1 cellular context compared by ENCODE assay signal in the genomic region with DNA sequence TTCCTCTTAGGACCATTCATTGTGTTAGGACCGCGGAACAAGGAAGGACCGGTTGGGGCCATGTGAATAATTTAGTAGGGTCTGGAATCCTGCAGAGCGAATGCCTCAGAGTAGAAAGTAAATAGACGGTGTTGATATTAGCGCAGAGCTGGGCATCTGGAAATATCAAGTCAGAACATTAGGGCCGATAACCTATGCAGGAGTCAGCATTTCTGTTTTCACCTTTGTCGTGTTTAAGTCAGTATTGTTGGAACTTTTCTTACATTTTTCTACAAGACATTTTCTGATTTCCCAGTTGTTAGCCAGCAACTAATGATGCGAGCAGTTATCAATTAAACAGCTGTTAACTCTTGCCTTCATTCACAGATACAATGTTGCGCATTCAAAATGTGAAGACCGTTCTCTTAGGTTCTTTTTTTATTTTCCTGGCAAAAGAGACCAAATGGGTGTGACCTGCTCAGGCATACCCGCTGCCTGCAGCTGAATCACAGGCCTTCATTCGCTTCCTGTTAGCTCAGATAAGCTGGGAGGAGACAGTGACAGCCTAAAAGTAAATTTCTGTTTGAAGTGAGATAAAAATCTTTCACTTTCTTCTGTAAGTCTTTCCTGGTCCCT.
TF ChIP-seq lines count a peak whose summit lies in the region.

No MANE protein-coding gene starts in this region.

TF ChIP-seq in A549, 52 proteins besides CTCF, POLR2A, EP300 and RAD21 (continued from another document):
- no peak for TF ChIP-seq ZC3H11A (IDR thresholded peaks at IDR 0.05)
- TF ChIP-seq RFX5 (IDR thresholded peaks at IDR 0.05): peak; percentile 88
- TF ChIP-seq ESRRA (IDR thresholded peaks at IDR 0.05; ENCODE audit: borderline replicate concordance, low read length): no peak
- TF ChIP-seq HOXB5 (CRISPR knock-in tag; IDR thresholded peaks at IDR 0.05): no peak
- TF ChIP-seq, protein P1, sequence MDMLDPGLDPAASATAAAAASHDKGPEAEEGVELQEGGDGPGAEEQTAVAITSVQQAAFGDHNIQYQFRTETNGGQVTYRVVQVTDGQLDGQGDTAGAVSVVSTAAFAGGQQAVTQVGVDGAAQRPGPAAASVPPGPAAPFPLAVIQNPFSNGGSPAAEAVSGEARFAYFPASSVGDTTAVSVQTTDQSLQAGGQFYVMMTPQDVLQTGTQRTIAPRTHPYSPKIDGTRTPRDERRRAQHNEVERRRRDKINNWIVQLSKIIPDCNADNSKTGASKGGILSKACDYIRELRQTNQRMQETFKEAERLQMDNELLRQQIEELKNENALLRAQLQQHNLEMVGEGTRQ (IDR thresholded peaks at IDR 0.05): no peak
- no peak for TF ChIP-seq NPAS2 (CRISPR knock-in tag; IDR thresholded peaks at IDR 0.05; ENCODE audit: borderline replicate concordance)
- no peak for TF ChIP-seq ZSCAN20 (CRISPR knock-in tag; IDR thresholded peaks at IDR 0.05)
- no peak for TF ChIP-seq FOXS1 (CRISPR knock-in tag; IDR thresholded peaks at IDR 0.05)
- TF ChIP-seq MAFK (IDR thresholded peaks at IDR 0.05; ENCODE audit: partially characterized antibody): peak; percentile 70
- no peak for TF ChIP-seq SREBF2 (IDR thresholded peaks at IDR 0.05)
- TF ChIP-seq FOSB (CRISPR knock-in tag; IDR thresholded peaks at IDR 0.05): 0 out of 2 replicates have a peak, but pooled peaks have one; percentile 48
- no peak for TF ChIP-seq REST (IDR thresholded peaks at IDR 0.05)
